9 cellular contexts compared by ENCODE assay signal in the genomic region with DNA sequence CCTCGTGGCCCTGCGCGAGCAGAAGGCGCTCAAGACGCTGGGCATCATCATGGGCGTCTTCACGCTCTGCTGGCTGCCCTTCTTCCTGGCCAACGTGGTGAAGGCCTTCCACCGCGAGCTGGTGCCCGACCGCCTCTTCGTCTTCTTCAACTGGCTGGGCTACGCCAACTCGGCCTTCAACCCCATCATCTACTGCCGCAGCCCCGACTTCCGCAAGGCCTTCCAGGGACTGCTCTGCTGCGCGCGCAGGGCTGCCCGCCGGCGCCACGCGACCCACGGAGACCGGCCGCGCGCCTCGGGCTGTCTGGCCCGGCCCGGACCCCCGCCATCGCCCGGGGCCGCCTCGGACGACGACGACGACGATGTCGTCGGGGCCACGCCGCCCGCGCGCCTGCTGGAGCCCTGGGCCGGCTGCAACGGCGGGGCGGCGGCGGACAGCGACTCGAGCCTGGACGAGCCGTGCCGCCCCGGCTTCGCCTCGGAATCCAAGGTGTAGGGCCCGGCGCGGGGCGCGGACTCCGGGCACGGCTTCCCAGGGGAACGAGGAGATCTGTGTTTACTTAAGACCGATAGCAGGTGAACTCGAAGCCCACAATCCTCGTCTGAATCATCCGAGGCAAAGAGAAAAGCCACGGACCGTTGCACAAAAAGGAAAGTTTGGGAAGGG. TPM values are rescaled to one million over a fixed set of nuclear protein-coding genes. Genes with fewer than 3 reads are reported as not detected.
DNase-seq lines count a peak whose midpoint lies in the region; ATAC-seq and TF ChIP-seq lines count a peak whose summit lies in the region.
"Had no signal": no experiment of that assay in that cellular context is flagged by ENCODE, and none has a peak within 500 bp of the region (broad histone marks: within the 10 kb centered on the region; RNA-seq: fewer than 3 reads in every experiment).

No MANE protein-coding gene starts in this region.

- peak overlapping the region; percentile 11 to 69 for H3K27ac ChIP-seq in esophagus (ENCODE audit: low read depth in 2 of 2, low read length in 1 of 2)
- H3K27ac ChIP-seq: C4-2B had no signal

- H3K36me3 Mint-ChIP-seq in T-cell = no peaks in the 10 kb centered on the region

- no peaks in the 10 kb centered on the region for H3K9me3 Mint-ChIP-seq in T-cell

- H3K9me3 ChIP-seq in esophagus (ENCODE audit: control insufficient read depth in 2 of 2, insufficient read depth in 1 of 2, low read depth in 1 of 2, low read length in 1 of 2) = no peaks in the 10 kb centered on the region

- peaks cover 3 to 12% of the 10 kb centered on the region in 2 donors for H3K4me1 ChIP-seq in esophagus (ENCODE audit: control insufficient read depth in 2 of 2, insufficient read depth in 2 of 2, low read length in 1 of 2)

- peaks cover 13 to 22% (median 15%) of the 10 kb centered on the region in 3 donors for H3K4me1 Mint-ChIP-seq in T-cell

- peaks cover 0 to 9% of the 10 kb centered on the region in 2 donors for H3K27me3 ChIP-seq in esophagus (ENCODE audit: control insufficient read depth in 1 of 2, insufficient read depth in 2 of 2, low read length in 2 of 2)

- DNase-seq in NCI-H748 (lab: John Stamatoyannopoulos, UW; ENCODE audit: unreplicated experiment) (peak; percentile 65), NCI-H748 treated with DMSO at 0.1 percent for 48 hours (lab: John Stamatoyannopoulos, UW) (no peak), T-cell (peak in 7 of 34 experiments; percentile 2 to 23 (median 7)), omental fat pad (ENCODE audit: low spot score) (no peak), SK-N-DZ (ENCODE audit: low spot score) (no peak), COR-L47 (lab: John Stamatoyannopoulos, UW) (no peak)
- no peak for DNase-seq in effector CD4-positive, alpha-beta T cell

- 1 to 5% methylated on average over 66 to 79 of the region's 79 CpGs for WGBS in esophagus, 2 donors

- H3K27me3 Mint-ChIP-seq in T-cell = peaks cover 58 to 67% of the 10 kb centered on the region in 2 donors

- TF ChIP-seq CTCF in omental fat pad (IDR thresholded peaks at IDR 0.05) = no peak

- H3K4me3 ChIP-seq in esophagus (ENCODE audit: low read depth in 1 of 2, low read length in 2 of 2) = peak overlapping the region; percentile 30 to 46

- no peaks in the 10 kb centered on the region for H3K36me3 ChIP-seq in esophagus (ENCODE audit: control insufficient read depth in 2 of 2, insufficient read depth in 2 of 2, low read length in 1 of 2)

- peak overlapping the region; percentile 48 to 80 (median 66) for H3K4me3 Mint-ChIP-seq in T-cell

- CTCF ChIA-PET in T-cell (lab: Charles Lee) = interaction anchor here in 1 of 2 donors (0.6 kb wide), 1 partner anchor 762 kb away, joined by 8 read pairs; no protein-coding TSS in a partner anchor

- no peak overlapping the region for H3K27ac Mint-ChIP-seq in T-cell

- POLR2A ChIA-PET in T-cell (lab: Charles Lee) = no interaction called here

- ATAC-seq in T-cell (replicated peaks in 1 of 4) (peak; percentile 38 to 49 (median 45)), omental fat pad (ENCODE audit: low FRiP score) (peak; percentile 68)

RNA-seq across cellular contexts. Expression of gene ADRB1, which starts 1.5 kb away (rescaled TPM):
- total RNA-seq in T-cell (under 1 TPM; 0.09 to 0.90 (median 0.30) TPM), omental fat pad (10 to 100 TPM in 1 of 4 donors, 1 to 10 TPM in 3; 4.3 to 16.7 (median 6.4) TPM)
- under 1 TPM; 0.22 to 0.46 TPM for polyA plus RNA-seq in esophagus
- polyA plus RNA-seq in SK-N-DZ (2014; cell fraction: cytosol; rRNA removed) = not detected in 2 replicates
- not detected in 2 replicates for polyA plus RNA-seq in SK-N-DZ (2014; cell fraction: nucleus; rRNA removed)
